In the genomic region with DNA sequence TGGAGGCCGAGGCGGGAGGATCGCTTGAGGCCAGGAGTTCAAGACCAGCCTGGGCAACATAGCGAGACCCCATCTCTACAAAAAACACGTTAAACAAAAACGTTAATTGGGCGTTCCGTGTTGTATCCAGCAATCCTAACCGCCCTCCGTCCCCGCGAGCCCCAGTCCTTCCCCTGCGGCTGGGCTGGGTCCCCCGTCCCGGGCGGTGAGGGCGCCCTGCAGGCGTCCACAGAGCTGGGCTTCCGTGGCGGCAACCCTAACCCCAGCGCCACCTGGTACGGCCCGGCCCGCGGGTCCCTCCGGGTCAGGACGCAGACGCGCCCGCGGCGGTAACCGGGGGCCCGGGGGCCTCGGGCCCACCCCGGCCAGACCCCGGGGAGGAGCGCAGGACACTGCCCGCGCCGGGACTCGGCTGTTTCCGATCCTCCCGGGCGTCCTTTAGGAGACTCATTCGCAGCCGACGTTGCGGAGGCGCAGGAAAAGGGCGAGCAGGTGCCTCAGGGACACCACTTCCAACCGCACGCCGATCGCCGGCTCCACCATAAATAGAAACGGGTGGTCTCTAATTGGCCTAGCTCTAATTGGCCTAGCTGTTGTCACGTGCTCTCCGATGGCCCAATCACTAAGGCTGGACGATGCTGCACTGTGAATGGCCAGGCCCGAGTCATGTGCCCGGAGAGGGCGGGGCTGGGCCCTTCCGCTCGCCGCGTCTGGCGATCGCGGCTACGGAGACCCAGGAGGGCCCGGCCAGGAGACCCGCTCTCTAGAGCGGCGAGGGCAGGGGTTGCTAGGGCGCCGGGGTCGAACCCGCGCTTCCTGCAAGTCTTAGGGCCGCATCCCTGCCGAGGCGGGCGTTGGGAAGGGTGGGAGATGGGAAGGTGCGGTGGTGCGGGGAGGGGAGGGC, we compare ENCODE assay signal across 7 cellular contexts.
A peak's percentile ranks its signal among the peaks of the same experiment; 100 is the strongest.
DNase-seq lines count a peak whose midpoint lies in the region; ATAC-seq and TF ChIP-seq lines count a peak whose summit lies in the region.

No MANE protein-coding gene starts in this region.

- peak overlapping the region; percentile 77 for H3K4me3 ChIP-seq in astrocyte of the spinal cord (ENCODE audit: low read depth, low read length)

- ATAC-seq in GM18511 (IDR thresholded peaks at IDR 0.05; ENCODE audit: unreplicated experiment) (peak; percentile 96), HG03025 (IDR thresholded peaks at IDR 0.05; ENCODE audit: low FRiP score, unreplicated experiment) (peak; percentile 96)

- peak; percentile 91 for DNase-seq in NCI-H2029 treated with DMSO at 0.1 percent for 48 hours (lab: John Stamatoyannopoulos, UW)
- DNase-seq in T1000 (lab: John Stamatoyannopoulos, UW): peak; percentile 91
- DNase-seq in astrocyte of the spinal cord (ENCODE audit: low read depth, low spot score): peak; percentile 98
- DNase-seq in hypothalamus (lab: John Stamatoyannopoulos, UW): peak; percentile 66 to 98 (median 92)
- peak; percentile 94 for DNase-seq in retina

- TF ChIP-seq CTCF in astrocyte of the spinal cord (IDR thresholded peaks at IDR 0.05; ENCODE audit: low read depth, low read length): no peak

- in situ Hi-C loops in astrocyte of the spinal cord (cut with HindIII; ENCODE audit: low sequenced_read_pairs): no loop called here

Comparison
In these comparisons a context has a peak if more than half of its experiments do, and no peak if none do; other contexts are left out.
1. Peak in every context shown above with its lines: DNase-seq, ATAC-seq and H3K4me3 ChIP-seq.